19 cellular contexts compared by ENCODE assay signal in genomic region chr3:150059729-150060128, GRCh38.
DNase-seq lines count a peak whose midpoint lies in the region; ATAC-seq and FAIRE-seq lines count a peak whose summit lies in the region.
"Had no signal": no experiment of that assay in that cellular context is flagged by ENCODE, and none has a peak within 500 bp of the region (broad histone marks: within the 10 kb centered on the region; RNA-seq: fewer than 3 reads in every experiment).

No MANE protein-coding gene starts in this region.

- FAIRE-seq in islet of Langerhans (lab: Jason Lieb, UNC) = peak; percentile 97
- FAIRE-seq: A204.1 had no signal

- no peak for ATAC-seq in HG03045 (IDR thresholded peaks at IDR 0.05; ENCODE audit: unreplicated experiment)
- ATAC-seq in HG03175 (IDR thresholded peaks at IDR 0.05; ENCODE audit: unreplicated experiment) = no peak
- ATAC-seq: natural killer cell had no signal

- DNase-seq in NCI-H345 (lab: John Stamatoyannopoulos, UW) (peak; percentile 42), NCI-H345 treated with DMSO at 0.1 percent for 48 hours (lab: John Stamatoyannopoulos, UW; ENCODE audit: unreplicated experiment) (no peak), NCI-H748 (lab: John Stamatoyannopoulos, UW; ENCODE audit: unreplicated experiment) (peak; percentile 74), DMS53 treated with DMSO at 0.1 percent for 48 hours (lab: John Stamatoyannopoulos, UW; ENCODE audit: unreplicated experiment) (no peak), LoVo (ENCODE audit: low spot score) (no peak)
- DNase-seq: activated CD4-positive, alpha-beta T cell treated with anti-CD3 and anti-CD28 coated beads, Interleukin-2, amount 50 U/mL, for 4 hours; activated naive CD4-positive, alpha-beta T cell treated with anti-CD3 and anti-CD28 coated beads, Interleukin-2, amount 10 ng/mL, durations not matched to agents 7 days and 5 days; activated T-cell treated with anti-CD3 and anti-CD28 coated beads for 4 hours; colonic mucosa; H7; mesenchymal stem cell; natural killer cell; SIG-M5; spleen; T-helper 1 cell had no signal

Comparison
In these comparisons a context has a peak if more than half of its experiments do, and no peak if none do; other contexts are left out.
1. DNase-seq: peak in NCI-H345 (single experiment) and NCI-H748 (single experiment); none in NCI-H345 treated with DMSO at 0.1 percent for 48 hours (single experiment), DMS53 treated with DMSO at 0.1 percent for 48 hours (single experiment) and LoVo (single experiment).